ENCODE assay signal across 19 cellular contexts in the genomic region with DNA sequence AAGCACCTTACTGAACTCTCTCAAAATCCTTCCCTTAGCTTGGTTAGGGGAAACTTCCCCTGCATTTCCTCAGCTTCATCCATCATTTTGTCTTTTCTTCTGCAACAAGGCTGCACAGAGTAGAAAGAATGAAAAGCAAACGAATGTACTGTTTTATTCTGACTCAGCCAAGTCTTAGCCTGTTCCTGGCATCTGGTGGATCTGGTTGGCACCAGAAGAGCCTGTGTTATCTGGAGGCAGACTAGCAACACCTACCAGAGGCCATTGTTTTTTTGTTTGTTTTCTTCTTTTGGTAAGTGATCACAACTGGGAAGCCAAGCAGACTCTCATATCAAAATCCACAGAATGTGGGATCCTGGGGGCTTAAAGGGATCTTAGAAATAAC.
DNase-seq lines count a peak whose midpoint lies in the region; ATAC-seq and TF ChIP-seq lines count a peak whose summit lies in the region.
"Had no signal": no experiment of that assay in that cellular context is flagged by ENCODE, and none has a peak within 500 bp of the region (broad histone marks: within the 10 kb centered on the region; RNA-seq: fewer than 3 reads in every experiment).

No MANE protein-coding gene starts in this region.

- H3K9me3 ChIP-seq in esophagus muscularis mucosa, result no peaks in the 10 kb centered on the region
- H3K9me3 ChIP-seq in sigmoid colon, result no peaks in the 10 kb centered on the region
- H3K9me3 ChIP-seq: ovary had no signal

- no peak overlapping the region for H3K4me2 ChIP-seq in GM23338
- H3K4me2 ChIP-seq: smooth muscle cell had no signal

- H3K36me3 ChIP-seq in GM23338 (ENCODE audit: insufficient read depth) (no peaks in the 10 kb centered on the region), esophagus muscularis mucosa (peaks cover 3 to 18% (median 11%) of the 10 kb centered on the region in 4 donors), sigmoid colon (peaks cover 0 to 15% (median 0%) of the 10 kb centered on the region in 4 donors)
- H3K36me3 ChIP-seq: ovary had no signal

- POLR2A ChIA-PET in RWPE1 (lab: Yijun Ruan, JAX; ENCODE audit: low non-redundant PET), result no interaction called here

- TF ChIP-seq EP300 in esophagus muscularis mucosa (IDR thresholded peaks at IDR 0.05), result no peak
- no peak for TF ChIP-seq EP300 in sigmoid colon (IDR thresholded peaks at IDR 0.05)

- no peaks in the 10 kb centered on the region for H3K9me3 Mint-ChIP-seq in GM23338
- H3K9me3 Mint-ChIP-seq: activated naive CD4-positive, alpha-beta T cell treated with anti-CD3 and anti-CD28 coated beads, Interleukin-2, amount 50 U/mL, for 72 hours; HFFc6; stimulated activated memory B cell treated with anti-CD40 and anti-IgM and Interleukin-4, amounts not matched to agents 10 μg/mL and 1 μg/mL and 100 μg/mL, for 72 hours had no signal

- H3K4me3 Mint-ChIP-seq in GM23338, result no peak overlapping the region
- H3K4me3 Mint-ChIP-seq: activated CD4-positive, alpha-beta T cell treated with anti-CD3 and anti-CD28 coated beads for 36 hours; HFFc6; stimulated activated memory B cell treated with anti-CD40 and anti-IgM and Interleukin-4, amounts not matched to agents 10 μg/mL and 1 μg/mL and 100 μg/mL, for 72 hours had no signal

- TF ChIP-seq POLR2A in esophagus muscularis mucosa (IDR thresholded peaks at IDR 0.05; ENCODE audit: low read depth), result no peak
- TF ChIP-seq POLR2A in sigmoid colon (IDR thresholded peaks at IDR 0.05), result no peak

- no peak overlapping the region for H3K4me3 ChIP-seq in GM23338
- no peak overlapping the region for H3K4me3 ChIP-seq in esophagus muscularis mucosa
- no peak overlapping the region for H3K4me3 ChIP-seq in sigmoid colon
- H3K4me3 ChIP-seq: ovary, smooth muscle cell had no signal

- TF ChIP-seq CTCF in GM23338 (conservative IDR thresholded peaks at IDR 0.05; ENCODE audit: low read depth in 2 of 2), result no peak
- TF ChIP-seq CTCF in RWPE1 (conservative IDR thresholded peaks at IDR 0.05; ENCODE audit: low read depth), result no peak
- TF ChIP-seq CTCF in esophagus muscularis mucosa (IDR thresholded peaks at IDR 0.05), result no peak
- TF ChIP-seq CTCF in sigmoid colon (IDR thresholded peaks at IDR 0.05), result no peak

- peaks cover 32% of the 10 kb centered on the region for H3K4me1 Mint-ChIP-seq in GM23338
- H3K4me1 Mint-ChIP-seq: activated CD4-positive, alpha-beta T cell treated with anti-CD3 and anti-CD28 coated beads for 36 hours; stimulated activated memory B cell treated with anti-CD40 and anti-IgM and Interleukin-4, amounts not matched to agents 10 μg/mL and 1 μg/mL and 100 μg/mL, for 72 hours had no signal

- no peaks in the 10 kb centered on the region for H3K9me2 ChIP-seq in GM23338 (ENCODE audit: insufficient read depth)

- no peak overlapping the region for H3K27ac Mint-ChIP-seq in GM23338
- H3K27ac Mint-ChIP-seq: activated CD4-positive, alpha-beta T cell treated with anti-CD3 and anti-CD28 coated beads for 36 hours; activated naive CD4-positive, alpha-beta T cell treated with anti-CD3 and anti-CD28 coated beads, Interleukin-2, amount 50 U/mL, for 72 hours; HFFc6; stimulated activated memory B cell treated with anti-CD40 and anti-IgM and Interleukin-4, amounts not matched to agents 10 μg/mL and 1 μg/mL and 100 μg/mL, for 72 hours had no signal

- no peaks in the 10 kb centered on the region for H3K79me2 ChIP-seq in GM23338 (replicated peaks; ENCODE audit: insufficient read depth)

- peaks cover 8% of the 10 kb centered on the region for H3K27me3 Mint-ChIP-seq in GM23338 (ENCODE audit: insufficient read depth, low read depth, poor library complexity)
- H3K27me3 Mint-ChIP-seq: activated CD4-positive, alpha-beta T cell treated with anti-CD3 and anti-CD28 coated beads for 36 hours; stimulated activated memory B cell treated with anti-CD40 and anti-IgM and Interleukin-4, amounts not matched to agents 10 μg/mL and 1 μg/mL and 100 μg/mL, for 72 hours had no signal

- H2AFZ ChIP-seq in GM23338, result no peak overlapping the region

- H3K27ac ChIP-seq in GM23338 (ENCODE audit: low read depth), result peak overlapping the region; percentile 42; the same call in 1 of the 2 replicates
- H3K27ac ChIP-seq in RWPE1, result peak overlapping the region; percentile 31; the same call in 1 of the 2 replicates
- peak overlapping the region; percentile 38 to 65 (median 53) for H3K27ac ChIP-seq in esophagus muscularis mucosa (replicated peaks in 1 of 4)
- peak overlapping the region in 3 of 4 donors; percentile 29 to 57 (median 38) for H3K27ac ChIP-seq in sigmoid colon
- H3K27ac ChIP-seq: ovary had no signal

- H3K36me3 Mint-ChIP-seq in GM23338 (ENCODE audit: low read depth), result peaks cover 3% of the 10 kb centered on the region; the same call in 1 of the 3 replicates
- H3K36me3 Mint-ChIP-seq: activated naive CD4-positive, alpha-beta T cell treated with anti-CD3 and anti-CD28 coated beads, Interleukin-2, amount 50 U/mL, for 72 hours had no signal

- no peaks in the 10 kb centered on the region for H4K20me1 ChIP-seq in GM23338 (replicated peaks; ENCODE audit: insufficient read depth)

- DNase-seq in GM23338 (ENCODE audit: low spot score) (no peak), RWPE1 (ENCODE audit: low spot score) (no peak), esophagus muscularis mucosa (ENCODE audit: extremely low spot score) (no peak), sigmoid colon (peak; percentile 56), left colon (no peak), AG08396 (ENCODE audit: low spot score) (no peak)
- DNase-seq: activated CD4-positive, alpha-beta T cell treated with anti-CD3 and anti-CD28 coated beads for 36 hours; activated T-cell treated with anti-CD3 and anti-CD28 coated beads for 4 hours; AML-193; HFFc6; kidney; NCI-H1048; ovary; T1000 had no signal

- H3K4me1 ChIP-seq in GM23338 (ENCODE audit: insufficient read depth) (peaks cover 10% of the 10 kb centered on the region; the same call in 1 of the 2 replicates), esophagus muscularis mucosa (peaks cover 8 to 25% (median 19%) of the 10 kb centered on the region in 4 donors), sigmoid colon (peaks cover 0 to 35% (median 31%) of the 10 kb centered on the region in 4 donors)

- intact Hi-C loops in esophagus muscularis mucosa (cut with DNase I) (no loop called here), sigmoid colon (cut with DNase I) (no loop called here), left colon (cut with DNase I, micrococcal nuclease) (no loop called here)

- H3K27me3 ChIP-seq in GM23338 (ENCODE audit: insufficient read depth) (no peaks in the 10 kb centered on the region), esophagus muscularis mucosa (no peaks in the 10 kb centered on the region), sigmoid colon (no peaks in the 10 kb centered on the region)
- H3K27me3 ChIP-seq: ovary had no signal

- WGBS in esophagus muscularis mucosa, result 40% methylated on average over 1 of the region's 1 CpG
- WGBS in sigmoid colon, 2 donors, result 67 to 75% methylated on average over 1 of the region's 1 CpG

- no peaks in the 10 kb centered on the region for H3F3A ChIP-seq in GM23338 (replicated peaks; ENCODE audit: low read depth)

- CTCF ChIA-PET in RWPE1 (lab: Yijun Ruan, JAX), result interaction anchor here (0.5 to 1.4 kb wide), 5 partner anchors 11 to 448 kb away, joined by 3 to 5 read pairs (median 4); no protein-coding TSS in a partner anchor

- ATAC-seq in GM23338, result no peak
- no peak for ATAC-seq in HG02763 (IDR thresholded peaks at IDR 0.05; ENCODE audit: unreplicated experiment)
- ATAC-seq in HG02678 (IDR thresholded peaks at IDR 0.05; ENCODE audit: unreplicated experiment), result no peak
- no peak for ATAC-seq in left colon
- ATAC-seq: activated CD4-positive, alpha-beta T cell treated with anti-CD3 and anti-CD28 coated beads for 36 hours; activated naive CD4-positive, alpha-beta T cell treated with anti-CD3 and anti-CD28 coated beads, Interleukin-2, amount 50 U/mL, for 72 hours; stimulated activated memory B cell treated with anti-CD40 and anti-IgM and Interleukin-4, amounts not matched to agents 10 μg/mL and 1 μg/mL and 100 μg/mL, for 72 hours had no signal

TF ChIP-seq in GM23338, 12 proteins besides CTCF, POLR2A, EP300 and RAD21 (continues in another document):
- no peak for TF ChIP-seq EZH2phosphoT487 (IDR thresholded peaks at IDR 0.05; ENCODE audit: unreplicated experiment)
- TF ChIP-seq JUNB (IDR thresholded peaks at IDR 0.05; ENCODE audit: unreplicated experiment), result no peak
- TF ChIP-seq, protein P1, sequence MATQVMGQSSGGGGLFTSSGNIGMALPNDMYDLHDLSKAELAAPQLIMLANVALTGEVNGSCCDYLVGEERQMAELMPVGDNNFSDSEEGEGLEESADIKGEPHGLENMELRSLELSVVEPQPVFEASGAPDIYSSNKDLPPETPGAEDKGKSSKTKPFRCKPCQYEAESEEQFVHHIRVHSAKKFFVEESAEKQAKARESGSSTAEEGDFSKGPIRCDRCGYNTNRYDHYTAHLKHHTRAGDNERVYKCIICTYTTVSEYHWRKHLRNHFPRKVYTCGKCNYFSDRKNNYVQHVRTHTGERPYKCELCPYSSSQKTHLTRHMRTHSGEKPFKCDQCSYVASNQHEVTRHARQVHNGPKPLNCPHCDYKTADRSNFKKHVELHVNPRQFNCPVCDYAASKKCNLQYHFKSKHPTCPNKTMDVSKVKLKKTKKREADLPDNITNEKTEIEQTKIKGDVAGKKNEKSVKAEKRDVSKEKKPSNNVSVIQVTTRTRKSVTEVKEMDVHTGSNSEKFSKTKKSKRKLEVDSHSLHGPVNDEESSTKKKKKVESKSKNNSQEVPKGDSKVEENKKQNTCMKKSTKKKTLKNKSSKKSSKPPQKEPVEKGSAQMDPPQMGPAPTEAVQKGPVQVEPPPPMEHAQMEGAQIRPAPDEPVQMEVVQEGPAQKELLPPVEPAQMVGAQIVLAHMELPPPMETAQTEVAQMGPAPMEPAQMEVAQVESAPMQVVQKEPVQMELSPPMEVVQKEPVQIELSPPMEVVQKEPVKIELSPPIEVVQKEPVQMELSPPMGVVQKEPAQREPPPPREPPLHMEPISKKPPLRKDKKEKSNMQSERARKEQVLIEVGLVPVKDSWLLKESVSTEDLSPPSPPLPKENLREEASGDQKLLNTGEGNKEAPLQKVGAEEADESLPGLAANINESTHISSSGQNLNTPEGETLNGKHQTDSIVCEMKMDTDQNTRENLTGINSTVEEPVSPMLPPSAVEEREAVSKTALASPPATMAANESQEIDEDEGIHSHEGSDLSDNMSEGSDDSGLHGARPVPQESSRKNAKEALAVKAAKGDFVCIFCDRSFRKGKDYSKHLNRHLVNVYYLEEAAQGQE (IDR thresholded peaks at IDR 0.05; ENCODE audit: unreplicated experiment), result no peak
